Comparison of ENCODE assay signal across 28 cellular contexts in the genomic region with DNA sequence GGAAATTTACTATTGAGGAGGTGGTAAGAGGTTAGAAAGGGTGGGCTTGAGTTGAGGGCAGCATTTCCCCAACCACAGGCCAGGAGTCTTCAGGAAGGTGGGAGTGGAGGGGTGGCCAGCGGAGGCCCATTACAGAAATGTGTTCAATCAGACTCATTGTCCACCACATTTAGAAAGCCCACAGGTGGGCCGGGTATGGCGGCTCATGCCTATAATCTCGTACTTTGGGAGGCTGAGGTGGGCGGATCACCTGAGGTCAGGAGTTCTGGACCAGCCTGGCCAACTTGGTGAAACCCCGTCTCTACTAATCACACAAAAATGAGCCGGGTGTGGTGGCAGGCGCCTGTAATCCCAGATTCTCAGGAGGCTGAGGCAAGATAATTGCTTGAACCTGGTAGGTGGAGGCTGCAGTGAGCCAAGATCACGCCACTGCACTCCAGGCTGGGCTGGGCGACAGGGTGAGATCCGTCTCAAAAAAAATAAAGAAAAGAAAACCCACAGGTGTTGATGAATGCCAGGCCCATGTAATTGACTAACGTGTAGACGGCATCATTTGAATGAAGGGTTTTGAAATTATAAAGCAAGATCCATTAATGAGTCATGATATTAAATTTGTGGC.
"Had no signal": no experiment of that assay in that cellular context is flagged by ENCODE, and none has a peak within 500 bp of the region (broad histone marks: within the 10 kb centered on the region; RNA-seq: fewer than 3 reads in every experiment).

No MANE protein-coding gene starts in this region.

- ATAC-seq: activated naive CD4-positive, alpha-beta T cell treated with anti-CD3 and anti-CD28 coated beads, Interleukin-2, amount 50 U/mL, for 72 hours; body of pancreas; gastroesophageal sphincter; left colon; naive thymus-derived CD4-positive, alpha-beta T cell; right lobe of liver; stimulated activated naive CD8-positive, alpha-beta T cell treated with anti-CD3 and anti-CD28 coated beads, Interleukin-15, Interleukin-2, amounts not matched to agents 100 U/mL and 50 U/mL, for 24 hours had no signal

- H3K79me2 ChIP-seq: hepatocyte, parathyroid adenoma had no signal

- H2AFZ ChIP-seq: hepatocyte, neural progenitor cell, parathyroid adenoma had no signal

- H3K36me3 ChIP-seq: colonic mucosa, gastroesophageal sphincter, neural progenitor cell, right lobe of liver, thoracic aorta, uterus had no signal

- DNase-seq: activated CD4-positive, alpha-beta T cell treated with anti-CD3 and anti-CD28 coated beads for 48 hours; activated CD4-positive, alpha-beta T cell treated with anti-CD3 and anti-CD28 coated beads, Interleukin-2, amount 50 U/mL, for 48 hours; activated CD4-positive, CD25-positive, alpha-beta regulatory T cell; activated CD8-positive, alpha-beta memory T cell treated with anti-CD3 and anti-CD28 coated beads, Interleukin-2, amount 50 U/mL, for 4 hours; activated T-cell treated with anti-CD3 and anti-CD28 coated beads, Interleukin-2, amount 50 U/mL, for 24 hours; aorta; body of pancreas; colonic mucosa; effector CD8-positive, alpha-beta T cell; left colon; midbrain; occipital lobe; right lobe of liver; stimulated activated CD4-positive, alpha-beta T cell treated with anti-CD3 and anti-CD28 coated beads, Interleukin-12 subunit alpha, Interleukin-12 subunit beta, amount 100 ng/mL, for 4 hours; stimulated activated CD4-positive, alpha-beta T cell treated with anti-CD3 and anti-CD28 coated beads, Interleukin-4, amount 100 ng/mL, for 1 hour; stimulated activated naive CD8-positive, alpha-beta T cell treated with anti-CD3 and anti-CD28 coated beads, Interleukin-15, Interleukin-2, amounts not matched to agents 100 U/mL and 50 U/mL, for 24 hours; trophoblast cell; uterus had no signal

- FAIRE-seq: endometrium, keratinocyte had no signal

- H3K4me1 ChIP-seq: body of pancreas, colonic mucosa, parathyroid adenoma, right lobe of liver, uterus had no signal

- H3K4me2 ChIP-seq: hepatocyte, neural progenitor cell had no signal

- H3K9ac ChIP-seq: neural progenitor cell, parathyroid adenoma had no signal

- H3K27me3 ChIP-seq: body of pancreas, colonic mucosa, gastroesophageal sphincter, hepatocyte, right lobe of liver, uterus had no signal

- H3K4me3 ChIP-seq: body of pancreas, colonic mucosa, gastroesophageal sphincter, hepatocyte, neural progenitor cell, right lobe of liver, skin epidermis, thoracic aorta, uterus had no signal

- H3K27ac ChIP-seq: body of pancreas, colonic mucosa, gastroesophageal sphincter, hepatocyte, neural progenitor cell, parathyroid adenoma, right lobe of liver, skin epidermis, thoracic aorta, uterus had no signal

- H3K9me3 ChIP-seq: body of pancreas, colonic mucosa, gastroesophageal sphincter, right lobe of liver, thoracic aorta, uterus had no signal
